ENCODE assay signal across 8 cellular contexts in genomic region chr1:215566556-215567490, GRCh38. TPM values are rescaled to one million over a fixed set of nuclear protein-coding genes. Genes with fewer than 3 reads are reported as not detected.
DNase-seq lines count a peak whose midpoint lies in the region; ATAC-seq and TF ChIP-seq lines count a peak whose summit lies in the region.

TSS of gene KCTD3 (plus strand) at chr1:215567304. CDS start at chr1:215567686, 382 bp downstream.

- H3K36me3 Mint-ChIP-seq in CD8-positive, alpha-beta T cell, result peaks cover 3% of the 10 kb centered on the region

- H3K27ac Mint-ChIP-seq in CD8-positive, alpha-beta T cell, result peak within 1 kb of the TSS; percentile 71
- peak within 1 kb of the TSS; percentile 65 to 90 for H3K27ac Mint-ChIP-seq in stimulated activated naive CD8-positive, alpha-beta T cell treated with anti-CD3 and anti-CD28 coated beads, Interleukin-15, amount 100 ng/mL, for 72 hours

- peak within 1 kb of the TSS; percentile 47 for H3K4me3 ChIP-seq in CD8-positive, alpha-beta T cell (ENCODE audit: low read depth, low read length)
- peak within 1 kb of the TSS; percentile 81 to 93 (median 90) for H3K4me3 ChIP-seq in esophagus muscularis mucosa
- peak within 1 kb of the TSS; percentile 83 to 94 for H3K4me3 ChIP-seq in mucosa of rectum (ENCODE audit: low read length in 2 of 2)

- TF ChIP-seq POLR2A in esophagus muscularis mucosa (IDR thresholded peaks at IDR 0.05; ENCODE audit: low read depth), result no peak

- H3K27ac ChIP-seq in CD8-positive, alpha-beta T cell (ENCODE audit: low read depth, low read length), result no peak within 1 kb of the TSS
- H3K27ac ChIP-seq in esophagus muscularis mucosa (replicated peaks in 1 of 4) (peak within 1 kb of the TSS; percentile 93 to 95 (median 94)), mucosa of rectum (ENCODE audit: low read depth in 2 of 2, low read length in 2 of 2) (peak within 1 kb of the TSS; percentile 91 to 93)

- no peaks in the 10 kb centered on the region for H3K4me1 ChIP-seq in CD8-positive, alpha-beta T cell (ENCODE audit: insufficient read depth, low read length)
- peaks cover 22 to 38% (median 35%) of the 10 kb centered on the region in 4 donors for H3K4me1 ChIP-seq in esophagus muscularis mucosa
- H3K4me1 ChIP-seq in mucosa of rectum (ENCODE audit: control insufficient read depth in 2 of 2, insufficient read depth in 2 of 2, low read length in 2 of 2), result peaks cover 7 to 10% of the 10 kb centered on the region in 2 donors

- H3K27me3 Mint-ChIP-seq in CD8-positive, alpha-beta T cell (ENCODE audit: low read depth), result peaks cover 12% of the 10 kb centered on the region
- peaks cover 18% of the 10 kb centered on the region for H3K27me3 Mint-ChIP-seq in stimulated activated naive CD8-positive, alpha-beta T cell treated with anti-CD3 and anti-CD28 coated beads, Interleukin-15, amount 100 ng/mL, for 72 hours

- peak; percentile 46 for ATAC-seq in CD8-positive, alpha-beta T cell
- ATAC-seq in GM19397 (IDR thresholded peaks at IDR 0.05; ENCODE audit: unreplicated experiment) (peak; percentile 75), HG03469 (IDR thresholded peaks at IDR 0.05; ENCODE audit: unreplicated experiment) (peak; percentile 37)
- ATAC-seq in stimulated activated naive CD8-positive, alpha-beta T cell treated with anti-CD3 and anti-CD28 coated beads, Interleukin-15, amount 100 ng/mL, for 72 hours, result peak; percentile 81

- H3K9ac ChIP-seq in mucosa of rectum (ENCODE audit: low read depth in 1 of 2, low read length in 2 of 2), result peak within 1 kb of the TSS; percentile 78 to 79

- no peaks in the 10 kb centered on the region for H3K27me3 ChIP-seq in CD8-positive, alpha-beta T cell (ENCODE audit: insufficient read depth, low read length)
- H3K27me3 ChIP-seq in esophagus muscularis mucosa (no peaks in the 10 kb centered on the region), mucosa of rectum (ENCODE audit: control insufficient read depth in 2 of 2, insufficient read depth in 2 of 2, low read length in 2 of 2) (no peaks in the 10 kb centered on the region)

- DNase-seq in CD8-positive, alpha-beta T cell, result peak in 3 of 7 experiments; percentile 13 to 26 (median 17)
- DNase-seq in NCI-H69 (lab: John Stamatoyannopoulos, UW) (peak; percentile 91), esophagus muscularis mucosa (ENCODE audit: extremely low spot score) (no peak)
- DNase-seq in activated CD8-positive, alpha-beta memory T cell treated with anti-CD3 and anti-CD28 coated beads, Interleukin-2, amount 50 U/mL, for 48 hours, result peak; percentile 74
- DNase-seq in stimulated activated naive CD8-positive, alpha-beta T cell treated with anti-CD3 and anti-CD28 coated beads, Interleukin-15, amount 100 ng/mL, for 72 hours, result peak; percentile 42 to 57

- intact Hi-C loops in CD8-positive, alpha-beta T cell (cut with DNase I, micrococcal nuclease), result no loop called here
- intact Hi-C loops in esophagus muscularis mucosa (cut with DNase I), result loop anchor here (5.0 kb wide), 1 partner anchor 40 kb away; no protein-coding TSS in a partner anchor

- 14% methylated on average over 29 of the region's 44 CpGs for WGBS in esophagus muscularis mucosa

- peaks cover 19% of the 10 kb centered on the region for H3K4me1 Mint-ChIP-seq in CD8-positive, alpha-beta T cell (ENCODE audit: low read depth)
- H3K4me1 Mint-ChIP-seq in stimulated activated naive CD8-positive, alpha-beta T cell treated with anti-CD3 and anti-CD28 coated beads, Interleukin-15, amount 100 ng/mL, for 72 hours, result peaks cover 15% of the 10 kb centered on the region

- H3K36me3 ChIP-seq in CD8-positive, alpha-beta T cell (ENCODE audit: insufficient read depth, low read length), result no peaks in the 10 kb centered on the region
- H3K36me3 ChIP-seq in esophagus muscularis mucosa (no peaks in the 10 kb centered on the region), mucosa of rectum (ENCODE audit: control insufficient read depth in 2 of 2, insufficient read depth in 2 of 2, low read length in 2 of 2) (no peaks in the 10 kb centered on the region)

- POLR2A ChIA-PET in CD8-positive, alpha-beta T cell (lab: Charles Lee), result no interaction called here

- no peak for TF ChIP-seq CTCF in CD8-positive, alpha-beta T cell (IDR thresholded peaks at IDR 0.05)
- TF ChIP-seq CTCF in esophagus muscularis mucosa (IDR thresholded peaks at IDR 0.05), result no peak

- no peaks in the 10 kb centered on the region for H3K9me3 ChIP-seq in CD8-positive, alpha-beta T cell (ENCODE audit: low read length)
- H3K9me3 ChIP-seq in esophagus muscularis mucosa (no peaks in the 10 kb centered on the region), mucosa of rectum (ENCODE audit: control insufficient read depth in 2 of 2, low read length in 2 of 2) (no peaks in the 10 kb centered on the region)

- H3K9me3 Mint-ChIP-seq in CD8-positive, alpha-beta T cell, result no peaks in the 10 kb centered on the region
- H3K9me3 Mint-ChIP-seq in stimulated activated naive CD8-positive, alpha-beta T cell treated with anti-CD3 and anti-CD28 coated beads, Interleukin-15, amount 100 ng/mL, for 72 hours, result no peaks in the 10 kb centered on the region

- H3K4me3 Mint-ChIP-seq in CD8-positive, alpha-beta T cell, result peak within 1 kb of the TSS; percentile 88
- peak within 1 kb of the TSS; percentile 93 to 94 for H3K4me3 Mint-ChIP-seq in stimulated activated naive CD8-positive, alpha-beta T cell treated with anti-CD3 and anti-CD28 coated beads, Interleukin-15, amount 100 ng/mL, for 72 hours

- no peak for TF ChIP-seq EP300 in esophagus muscularis mucosa (IDR thresholded peaks at IDR 0.05)

- CTCF ChIA-PET in CD8-positive, alpha-beta T cell (lab: Charles Lee), result no interaction called here

RNA-seq across cellular contexts. Expression of gene KCTD3, which starts in this region (rescaled TPM):
- total RNA-seq in CD8-positive, alpha-beta T cell, result under 1 TPM; 0.72 to 0.92 TPM
- 10 to 100 TPM; 61.0 to 80.5 (median 65.2) TPM for total RNA-seq in esophagus muscularis mucosa

Comparison
In these comparisons a context has a peak if more than half of its experiments do, and no peak if none do; other contexts are left out.
1. RNA of gene KCTD3 (total RNA-seq): 61.0 to 80.5 TPM in esophagus muscularis mucosa; 0.72 to 0.92 TPM in CD8-positive, alpha-beta T cell; every median in the first group is over 10 times any median in the second.
2. Peak in ATAC-seq and H3K4me3 ChIP-seq in CD8-positive, alpha-beta T cell; RNA of the gene not detected or under 1 TPM.
3. Peak in every context shown above with its lines, with median percentiles within 50 percentile points of each other: ATAC-seq and H3K4me3 ChIP-seq.